In the genomic region with DNA sequence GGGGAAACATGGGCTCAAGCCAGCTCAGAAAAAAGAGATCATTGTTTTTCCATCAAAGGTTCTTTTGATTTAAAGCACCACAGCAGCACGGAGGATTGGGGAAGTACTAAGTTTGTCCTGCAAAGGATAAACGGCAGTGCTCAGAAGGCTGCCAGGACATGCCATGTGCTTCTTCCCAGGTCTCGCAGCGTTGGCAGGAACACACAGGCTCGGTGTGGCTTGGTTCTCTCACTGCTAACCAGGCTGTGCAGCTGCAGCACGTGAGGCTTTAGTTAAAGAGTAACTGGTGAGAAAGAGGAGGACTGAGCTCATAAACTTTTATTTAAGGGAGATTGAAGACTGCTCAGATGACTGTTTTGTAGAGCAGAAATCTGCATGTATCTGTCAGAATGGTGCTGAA, we compare ENCODE assay signal across 16 cellular contexts.
DNase-seq lines count a peak whose midpoint lies in the region; ATAC-seq and TF ChIP-seq lines count a peak whose summit lies in the region.
"Had no signal": no experiment of that assay in that cellular context is flagged by ENCODE, and none has a peak within 500 bp of the region (broad histone marks: within the 10 kb centered on the region; RNA-seq: fewer than 3 reads in every experiment).

No MANE protein-coding gene starts in this region.

- H3K4me3 ChIP-seq in Panc1 (ENCODE audit: low read depth in 2 of 2, low read length in 2 of 2) (no peak overlapping the region), kidney epithelial cell (ENCODE audit: low read depth, low read length) (no peak overlapping the region)
- H3K4me3 ChIP-seq: spleen, stomach had no signal

- no peaks in the 10 kb centered on the region for H3K9me3 ChIP-seq in Panc1 (ENCODE audit: control insufficient read depth, insufficient read depth, low read depth, low read length)
- H3K9me3 ChIP-seq: spleen, stomach had no signal

- H3K27me3 Mint-ChIP-seq in glutamatergic neuron (ENCODE audit: unreplicated experiment): peaks cover 2% of the 10 kb centered on the region

- TF ChIP-seq CTCF in Panc1 (IDR thresholded peaks at IDR 0.05) (no peak), kidney epithelial cell (IDR thresholded peaks at IDR 0.05; ENCODE audit: insufficient read depth, low read length, poor library complexity, severe bottlenecking) (no peak), glutamatergic neuron (IDR thresholded peaks at IDR 0.05; ENCODE audit: partially characterized antibody, unreplicated experiment) (no peak)

- in situ Hi-C loops in Panc1 (cut with HindIII; ENCODE audit: low pct_unique_long_range_greater_than_20kb, low sequenced_read_pairs): no loop called here

- H3K4me3 Mint-ChIP-seq in glutamatergic neuron (ENCODE audit: unreplicated experiment): no peak overlapping the region
- H3K4me3 Mint-ChIP-seq: endodermal cell, mesothelial cell of epicardium had no signal

- DNase-seq in Panc1 (ENCODE audit: low read depth, low spot score) (no peak), kidney epithelial cell (ENCODE audit: low read depth) (peak; percentile 42), renal cortical epithelial cell (ENCODE audit: low read depth) (peak; percentile 72), NCI-H2107 (lab: John Stamatoyannopoulos, UW) (no peak), glutamatergic neuron (no peak)
- DNase-seq: activated CD4-positive, alpha-beta T cell treated with anti-CD3 and anti-CD28 coated beads, Interleukin-2, amount 50 U/mL, for 48 hours; endodermal cell; foreskin keratinocyte; NCI-H2171; occipital lobe; SHP77 treated with DMSO at 0.1 percent for 48 hours; spleen; stomach had no signal

- peaks cover 3% of the 10 kb centered on the region for H3K9me3 Mint-ChIP-seq in glutamatergic neuron (ENCODE audit: unreplicated experiment)
- H3K9me3 Mint-ChIP-seq: mesothelial cell of epicardium had no signal

- peak; percentile 50 for ATAC-seq in GM18511 (IDR thresholded peaks at IDR 0.05; ENCODE audit: unreplicated experiment)
- ATAC-seq in Panc1: peak; percentile 58; the same call in 1 of the 2 replicates
- ATAC-seq in HG02798 (IDR thresholded peaks at IDR 0.05; ENCODE audit: poor library complexity, unreplicated experiment): no peak
- ATAC-seq: foreskin keratinocyte had no signal

- no TSS peak for BruUV-seq in Panc1 (replicated peaks; lab: Mats Ljungman, UMichigan)

- H3K36me3 ChIP-seq in Panc1 (ENCODE audit: control insufficient read depth, insufficient read depth, low read length) (no peaks in the 10 kb centered on the region), kidney epithelial cell (ENCODE audit: control insufficient read depth, insufficient read depth, low read length) (no peaks in the 10 kb centered on the region)
- H3K36me3 ChIP-seq: spleen, stomach had no signal

- no peaks in the 10 kb centered on the region for H3K4me1 ChIP-seq in Panc1 (ENCODE audit: control insufficient read depth, insufficient read depth, low read length)
- H3K4me1 ChIP-seq: foreskin keratinocyte, spleen had no signal

- CTCF ChIA-PET in Panc1 (lab: Charles Lee): no interaction called here

- H3K4me1 Mint-ChIP-seq in glutamatergic neuron (ENCODE audit: low read depth, unreplicated experiment): peaks cover 2% of the 10 kb centered on the region

- POLR2A ChIA-PET in Panc1 (lab: Charles Lee): no interaction called here

- H3K27me3 ChIP-seq in Panc1 (ENCODE audit: control insufficient read depth, insufficient read depth, low read length) (no peaks in the 10 kb centered on the region), kidney epithelial cell (ENCODE audit: control insufficient read depth, insufficient read depth, low read length) (no peaks in the 10 kb centered on the region)
- H3K27me3 ChIP-seq: foreskin keratinocyte had no signal

- no peak overlapping the region for H3K27ac ChIP-seq in Panc1 (ENCODE audit: low read length)
- H3K27ac ChIP-seq: foreskin keratinocyte, spleen, stomach had no signal

- no peaks in the 10 kb centered on the region for H3K36me3 Mint-ChIP-seq in glutamatergic neuron (ENCODE audit: unreplicated experiment)
- H3K36me3 Mint-ChIP-seq: mesothelial cell of epicardium had no signal

- no peak overlapping the region for H3K27ac Mint-ChIP-seq in glutamatergic neuron (ENCODE audit: unreplicated experiment)
- H3K27ac Mint-ChIP-seq: endodermal cell, mesothelial cell of epicardium had no signal

- intact Hi-C loops in Panc1 (cut with micrococcal nuclease; ENCODE audit: unreplicated experiment): no loop called here

Comparison
In these comparisons a context has a peak if more than half of its experiments do, and no peak if none do; other contexts are left out.
1. DNase-seq: peak in kidney epithelial cell (single experiment) and renal cortical epithelial cell (single experiment); none in Panc1 (single experiment), NCI-H2107 (single experiment) and glutamatergic neuron (single experiment).